ENCODE assay signal across 8 cellular contexts in genomic region chr12:8032242-8033152, GRCh38. TPM values are rescaled to one million over a fixed set of nuclear protein-coding genes. Genes with fewer than 3 reads are reported as not detected.
DNase-seq lines count a peak whose midpoint lies in the region; ATAC-seq and TF ChIP-seq lines count a peak whose summit lies in the region.

Gene FOXJ2, plus strand, starts transcription at chr12:8032716. Its CDS starts 7,117 bp downstream, at chr12:8039833.

- peak; percentile 74 for ATAC-seq in GM19455 (IDR thresholded peaks at IDR 0.05; ENCODE audit: unreplicated experiment)

- DNase-seq in COLO829 (ENCODE audit: low spot score) (peak; percentile 57), HPDE6-E6E7 (ENCODE audit: extremely low spot score) (peak; percentile 54), RPMI7951 (ENCODE audit: low read depth) (peak; percentile 70), fibroblast of villous mesenchyme (ENCODE audit: low read depth) (peak; percentile 75)
- DNase-seq in activated effector memory CD4-positive, alpha-beta T cell treated with Interleukin-2 at 50 U/mL for 16 hours = peak; percentile 80

- H3F3A ChIP-seq in neural cell (ENCODE audit: insufficient read depth, low read length, poor library complexity, severe bottlenecking) = peaks cover 5% of the 10 kb centered on the region

- peak within 1 kb of the TSS; percentile 84 for H2AFZ ChIP-seq in neural cell (ENCODE audit: low read depth, low read length)

- H3K9me3 ChIP-seq in neural cell (ENCODE audit: low read length) (no peaks in the 10 kb centered on the region), stomach smooth muscle (ENCODE audit: control insufficient read depth in 2 of 2, low read length in 2 of 2) (no peaks in the 10 kb centered on the region)

- H3K9me2 ChIP-seq in neural cell (ENCODE audit: insufficient read depth, low read length) = no peaks in the 10 kb centered on the region

- H3K9ac ChIP-seq in neural cell (ENCODE audit: low read length) (peak within 1 kb of the TSS; percentile 93), stomach smooth muscle (ENCODE audit: low read length in 2 of 2) (peak within 1 kb of the TSS; percentile 96 to 98)

- H3K27me3 ChIP-seq in neural cell (ENCODE audit: insufficient read depth, low read depth, low read length) = no peaks in the 10 kb centered on the region
- H3K27me3 ChIP-seq in stomach smooth muscle (ENCODE audit: control insufficient read depth in 1 of 2, insufficient read depth in 2 of 2, low read length in 2 of 2) = no peaks in the 10 kb centered on the region

- H3K27ac ChIP-seq in neural cell (ENCODE audit: low read length) (peak within 1 kb of the TSS; percentile 68), stomach smooth muscle (ENCODE audit: low read length) (peak within 1 kb of the TSS; percentile 98)

- TF ChIP-seq CTCF in fibroblast of villous mesenchyme (IDR thresholded peaks at IDR 0.05; ENCODE audit: insufficient read depth, low read depth, low read length) = no peak
- peak; percentile 63 for TF ChIP-seq CTCF in neural cell (IDR thresholded peaks at IDR 0.05; ENCODE audit: poor library complexity, severe bottlenecking)

- peak; percentile 32 for TF ChIP-seq RAD21 in neural cell (conservative IDR thresholded peaks at IDR 0.05)

- no peaks in the 10 kb centered on the region for H4K20me1 ChIP-seq in neural cell (ENCODE audit: insufficient read depth)

- H3K36me3 ChIP-seq in neural cell (ENCODE audit: insufficient read depth, low read length) (no peaks in the 10 kb centered on the region), stomach smooth muscle (ENCODE audit: control insufficient read depth in 2 of 2, insufficient read depth in 2 of 2, low read length in 2 of 2) (no peaks in the 10 kb centered on the region)

- TF ChIP-seq EP300 in neural cell (conservative IDR thresholded peaks at IDR 0.05; ENCODE audit: poor library complexity, severe bottlenecking) = peak; percentile 10

- peak within 1 kb of the TSS; percentile 73 for H3K4me2 ChIP-seq in neural cell (ENCODE audit: low read length)

- peaks cover 8% of the 10 kb centered on the region for H3K79me2 ChIP-seq in neural cell (replicated peaks; ENCODE audit: insufficient read depth, low read length)

- H3K4me1 ChIP-seq in stomach smooth muscle (ENCODE audit: control insufficient read depth, insufficient read depth, low read length) = peaks cover 55% of the 10 kb centered on the region

- H3K4me3 ChIP-seq in fibroblast of villous mesenchyme (ENCODE audit: low read depth, low read length) = peak within 1 kb of the TSS; percentile 95
- H3K4me3 ChIP-seq in neural cell (ENCODE audit: low read length) = peak within 1 kb of the TSS; percentile 94
- peak within 1 kb of the TSS; percentile 79 to 98 for H3K4me3 ChIP-seq in stomach smooth muscle (ENCODE audit: low read length in 2 of 2)

TF ChIP-seq in neural cell, 6 proteins besides CTCF, POLR2A, EP300 and RAD21:
- TF ChIP-seq POLR2AphosphoS5 (IDR thresholded peaks at IDR 0.05) = peak; percentile 67
- peak; percentile 27 for TF ChIP-seq SMC3 (conservative IDR thresholded peaks at IDR 0.05; ENCODE audit: poor library complexity)
- TF ChIP-seq EZH2 (IDR thresholded peaks at IDR 0.05; ENCODE audit: borderline replicate concordance, insufficient read depth, low read length, poor library complexity, severe bottlenecking) = no peak
- TF ChIP-seq REST (IDR thresholded peaks at IDR 0.05; ENCODE audit: borderline replicate concordance) = peak; percentile 35
- TF ChIP-seq MXI1 (conservative IDR thresholded peaks at IDR 0.05; ENCODE audit: poor library complexity, severe bottlenecking) = peak; percentile 43

RNA-seq across cellular contexts. Expression of gene FOXJ2, which starts in this region (rescaled TPM):
- total RNA-seq in RPMI7951 (2014; rRNA removed; shearing (Covaris generic)) = 6.7 and 7.0 TPM in 2 replicates
- 8.2 and 8.4 TPM in 2 replicates for total RNA-seq in fibroblast of villous mesenchyme
- 5.8 and 6.4 TPM in 2 replicates for polyA plus RNA-seq in neural cell
- polyA minus RNA-seq in neural cell = 6.1 and 8.0 TPM in 2 replicates

Comparison
In these comparisons a context has a peak if more than half of its experiments do, and no peak if none do; other contexts are left out.
1. Peak in every context shown above with its lines: DNase-seq, ATAC-seq, H3K4me3 ChIP-seq and H3K27ac ChIP-seq.